ENCODE assay signal across 11 cellular contexts in genomic region chrX:15946783-15947550, GRCh38.
DNase-seq lines count a peak whose midpoint lies in the region; ATAC-seq, FAIRE-seq and TF ChIP-seq lines count a peak whose summit lies in the region.
"Had no signal": no experiment of that assay in that cellular context is flagged by ENCODE, and none has a peak within 500 bp of the region (broad histone marks: within the 10 kb centered on the region; RNA-seq: fewer than 3 reads in every experiment).

No MANE protein-coding gene starts in this region.

- peak overlapping the region; percentile 77 for H3K4me3 Mint-ChIP-seq in astrocyte (ENCODE audit: unreplicated experiment)
- H3K4me3 Mint-ChIP-seq: IgD-negative memory B cell had no signal

- FAIRE-seq in HTR-8/SVneo (lab: Jason Lieb, UNC) (peak; percentile 4), astrocyte (lab: Jason Lieb, UNC) (peak; percentile 100)
- FAIRE-seq: pancreas had no signal

- H3K4me1 ChIP-seq in astrocyte (ENCODE audit: insufficient read depth, low read length) = peaks cover 7% of the 10 kb centered on the region
- H3K4me1 ChIP-seq: pancreas had no signal

- H3K27me3 Mint-ChIP-seq in astrocyte (ENCODE audit: low read depth, unreplicated experiment) = no peaks in the 10 kb centered on the region

- H4K20me1 ChIP-seq in astrocyte (ENCODE audit: insufficient read depth, low read length) = no peaks in the 10 kb centered on the region

- H3K27me3 ChIP-seq in astrocyte (ENCODE audit: insufficient read depth, low read length) = no peaks in the 10 kb centered on the region
- H3K27me3 ChIP-seq: pancreas had no signal

- peaks cover 18% of the 10 kb centered on the region for H3K4me1 Mint-ChIP-seq in astrocyte (ENCODE audit: low read depth, unreplicated experiment)

- no peaks in the 10 kb centered on the region for H3K36me3 ChIP-seq in astrocyte (ENCODE audit: insufficient read depth, low read length)
- H3K36me3 ChIP-seq: pancreas had no signal

- no peak for ATAC-seq in GM19397 (IDR thresholded peaks at IDR 0.05; ENCODE audit: unreplicated experiment)
- ATAC-seq in GM18861 (IDR thresholded peaks at IDR 0.05; ENCODE audit: unreplicated experiment) = no peak
- ATAC-seq: pancreas had no signal

- H3K9me3 Mint-ChIP-seq in astrocyte (ENCODE audit: unreplicated experiment) = no peaks in the 10 kb centered on the region

- DNase-seq in COLO829 (ENCODE audit: low spot score) = peak; percentile 33
- DNase-seq in HTR-8/SVneo (ENCODE audit: insufficient read length, low spot score) = peak; percentile 57
- DNase-seq in astrocyte (ENCODE audit: low read depth) = peak; percentile 77
- DNase-seq in kidney tubule cell (ENCODE audit: low spot score) = peak; percentile 91
- no peak for DNase-seq in HT-29 (ENCODE audit: low spot score)
- DNase-seq in NCI-H446 treated with DMSO at 0.1 percent for 48 hours (lab: John Stamatoyannopoulos, UW) = no peak
- DNase-seq: activated naive CD4-positive, alpha-beta T cell treated with Interleukin-2 at 50 U/mL for 16 hours; pancreas had no signal

- no peak overlapping the region for H3K9ac ChIP-seq in astrocyte (ENCODE audit: low read length)

- H3K4me2 ChIP-seq in astrocyte (ENCODE audit: low read length) = peak overlapping the region; percentile 81

- H3K79me2 ChIP-seq in astrocyte (ENCODE audit: insufficient read depth, low read length) = no peaks in the 10 kb centered on the region

- no peaks in the 10 kb centered on the region for H3K9me3 ChIP-seq in astrocyte (ENCODE audit: insufficient read depth, low read depth, low read length)
- H3K9me3 ChIP-seq: pancreas had no signal

- H2AFZ ChIP-seq in astrocyte (ENCODE audit: low read depth, low read length) = peak overlapping the region; percentile 60

- peak overlapping the region; percentile 75 for H3K27ac Mint-ChIP-seq in astrocyte (ENCODE audit: unreplicated experiment)
- H3K27ac Mint-ChIP-seq: IgD-negative memory B cell had no signal

- peak overlapping the region; percentile 19 for H3K27ac ChIP-seq in astrocyte (ENCODE audit: low read depth, low read length)
- H3K27ac ChIP-seq: pancreas had no signal

- TF ChIP-seq CTCF in astrocyte (IDR thresholded peaks at IDR 0.05; ENCODE audit: insufficient read depth, low read depth, low read length) = no peak

- no peaks in the 10 kb centered on the region for H3K36me3 Mint-ChIP-seq in astrocyte (ENCODE audit: low read depth, unreplicated experiment)

- H3K4me3 ChIP-seq in astrocyte (ENCODE audit: insufficient read depth, low read depth, low read length) = peak overlapping the region; percentile 28
- H3K4me3 ChIP-seq: pancreas had no signal

Comparison
In these comparisons a context has a peak if more than half of its experiments do, and no peak if none do; other contexts are left out.
1. DNase-seq: peak in COLO829 (single experiment), HTR-8/SVneo (single experiment), astrocyte (single experiment) and kidney tubule cell (single experiment); none in HT-29 (single experiment) and NCI-H446 treated with DMSO at 0.1 percent for 48 hours (single experiment).